1 cellular context compared by ENCODE assay signal in genomic region chr19:41263042-41263849, GRCh38.
TF ChIP-seq lines count a peak whose summit lies in the region.

No MANE protein-coding gene starts in this region.

TF ChIP-seq in HEK293, 187 proteins besides CTCF, POLR2A, EP300 and RAD21 (continued from another document and continues in another):
- TF ChIP-seq ZNF518A (tag by site-specific recombination; conservative IDR thresholded peaks at IDR 0.05; ENCODE audit: low read depth), result no peak; the same call in 1 of the 2 replicates
- TF ChIP-seq MEIS1 (CRISPR knock-in tag; IDR thresholded peaks at IDR 0.05; ENCODE audit: borderline replicate concordance), result no peak
- no peak for TF ChIP-seq ZNF571 (tag by site-specific recombination; IDR thresholded peaks at IDR 0.05)
- no peak for TF ChIP-seq ZNF514 (tag by site-specific recombination; IDR thresholded peaks at IDR 0.05)
- TF ChIP-seq ZNF354C (tag by site-specific recombination; IDR thresholded peaks at IDR 0.05; ENCODE audit: borderline replicate concordance, low read depth), result no peak
- no peak for TF ChIP-seq BCL6B (tag by site-specific recombination; IDR thresholded peaks at IDR 0.05)
- TF ChIP-seq ZNF394 (tag by site-specific recombination; IDR thresholded peaks at IDR 0.05; ENCODE audit: borderline replicate concordance), result 0 out of 2 replicates have a peak, but pooled peaks have one; percentile 21
- no peak for TF ChIP-seq ZNF791 (tag by site-specific recombination; IDR thresholded peaks at IDR 0.05)
- no peak for TF ChIP-seq ZNF10 (tag by site-specific recombination; IDR thresholded peaks at IDR 0.05)
- no peak for TF ChIP-seq ZNF221 (tag by site-specific recombination; IDR thresholded peaks at IDR 0.05; ENCODE audit: borderline replicate concordance)
- TF ChIP-seq ZBTB7A (tag by site-specific recombination; IDR thresholded peaks at IDR 0.05; ENCODE audit: low read depth), result 0 out of 2 replicates have a peak, but pooled peaks have one; percentile 8
- no peak for TF ChIP-seq ZNF157 (tag by site-specific recombination; IDR thresholded peaks at IDR 0.05)
- peak; percentile 58; the same call in 1 of the 2 replicates for TF ChIP-seq ZBTB10 (tag by site-specific recombination; IDR thresholded peaks at IDR 0.05)
- TF ChIP-seq ELK4 (IDR thresholded peaks at IDR 0.05; ENCODE audit: borderline replicate concordance, low read depth, low read length), result no peak
- TF ChIP-seq ZFP37 (tag by site-specific recombination; IDR thresholded peaks at IDR 0.05), result 0 out of 2 replicates have a peak, but pooled peaks have one; percentile 57
- no peak for TF ChIP-seq SP3 (tag by site-specific recombination; IDR thresholded peaks at IDR 0.05)
- TF ChIP-seq ZNF843 (tag by site-specific recombination; IDR thresholded peaks at IDR 0.05), result 0 out of 2 replicates have a peak, but pooled peaks have one; percentile 10
- no peak for TF ChIP-seq ZNF155 (tag by site-specific recombination; IDR thresholded peaks at IDR 0.05)
- no peak for TF ChIP-seq ZNF114 (tag by site-specific recombination; IDR thresholded peaks at IDR 0.05)
- TF ChIP-seq KLF8 (tag by site-specific recombination; IDR thresholded peaks at IDR 0.05), result no peak
- TF ChIP-seq ZBTB1 (tag by site-specific recombination; IDR thresholded peaks at IDR 0.05), result no peak
- TF ChIP-seq GFI1B (tag by site-specific recombination; IDR thresholded peaks at IDR 0.05), result no peak
- TF ChIP-seq ZNF391 (tag by site-specific recombination; IDR thresholded peaks at IDR 0.05; ENCODE audit: borderline replicate concordance, low read depth), result peak; percentile 68; the same call in 1 of the 2 replicates
- peak; percentile 37; the same call in 1 of the 2 replicates for TF ChIP-seq ZNF660 (tag by site-specific recombination; IDR thresholded peaks at IDR 0.05)
- no peak for TF ChIP-seq ZNF596 (tag by site-specific recombination; IDR thresholded peaks at IDR 0.05)
- TF ChIP-seq ZNF513 (tag by site-specific recombination; IDR thresholded peaks at IDR 0.05), result no peak
- TF ChIP-seq ZNF302 (tag by site-specific recombination; IDR thresholded peaks at IDR 0.05; ENCODE audit: low read depth), result 0 out of 2 replicates have a peak, but pooled peaks have one; percentile 51
- no peak for TF ChIP-seq ZNF629 (tag by site-specific recombination; IDR thresholded peaks at IDR 0.05)
- TF ChIP-seq ZNF530 (tag by site-specific recombination; IDR thresholded peaks at IDR 0.05; ENCODE audit: low read depth), result no peak
- no peak for TF ChIP-seq ZNF211 (tag by site-specific recombination; IDR thresholded peaks at IDR 0.05; ENCODE audit: low read depth)
- no peak for TF ChIP-seq ZNF239 (tag by site-specific recombination; IDR thresholded peaks at IDR 0.05)
- no peak for TF ChIP-seq ZNF830 (tag by site-specific recombination; IDR thresholded peaks at IDR 0.05; ENCODE audit: low read depth)
- TF ChIP-seq HOXA7 (CRISPR knock-in tag; IDR thresholded peaks at IDR 0.05; ENCODE audit: borderline replicate concordance), result no peak
- no peak for TF ChIP-seq ZNF48 (tag by site-specific recombination; IDR thresholded peaks at IDR 0.05)
- no peak for TF ChIP-seq ATF2 (tag by site-specific recombination; IDR thresholded peaks at IDR 0.05; ENCODE audit: low read depth)
- no peak for TF ChIP-seq ZNF133 (tag by site-specific recombination; IDR thresholded peaks at IDR 0.05)
- no peak for TF ChIP-seq ZNF677 (tag by site-specific recombination; IDR thresholded peaks at IDR 0.05)
- no peak for TF ChIP-seq TRIM28 (IDR thresholded peaks at IDR 0.05; ENCODE audit: borderline replicate concordance, low read length)
- TF ChIP-seq ZNF555 (tag by site-specific recombination; conservative IDR thresholded peaks at IDR 0.05), result no peak
- TF ChIP-seq PRDM1 (tag by site-specific recombination; IDR thresholded peaks at IDR 0.05), result peak; percentile 32
- TF ChIP-seq ZFP69B (tag by site-specific recombination; IDR thresholded peaks at IDR 0.05), result no peak
- no peak for TF ChIP-seq ZFHX2 (tag by site-specific recombination; conservative IDR thresholded peaks at IDR 0.05)
- TF ChIP-seq GLIS1 (tag by site-specific recombination; IDR thresholded peaks at IDR 0.05), result no peak
- no peak for TF ChIP-seq OVOL3 (tag by site-specific recombination; IDR thresholded peaks at IDR 0.05)
- no peak for TF ChIP-seq ZNF248 (tag by site-specific recombination; IDR thresholded peaks at IDR 0.05)
- TF ChIP-seq KLF16 (tag by site-specific recombination; IDR thresholded peaks at IDR 0.05), result peak; percentile 62; the same call in 1 of the 2 replicates
- no peak for TF ChIP-seq ZNF121 (tag by site-specific recombination; IDR thresholded peaks at IDR 0.05)
- no peak for TF ChIP-seq ZNF747 (tag by site-specific recombination; IDR thresholded peaks at IDR 0.05)
- no peak for TF ChIP-seq ZNF132 (tag by site-specific recombination; IDR thresholded peaks at IDR 0.05; ENCODE audit: borderline replicate concordance)
- TF ChIP-seq ZSCAN30 (tag by site-specific recombination; IDR thresholded peaks at IDR 0.05), result peak; percentile 17; the same call in 1 of the 2 replicates
- TF ChIP-seq ZNF837 (tag by site-specific recombination; IDR thresholded peaks at IDR 0.05), result no peak
- no peak for TF ChIP-seq ZSCAN5A (tag by site-specific recombination; IDR thresholded peaks at IDR 0.05)
- TF ChIP-seq ZFP3 (tag by site-specific recombination; IDR thresholded peaks at IDR 0.05; ENCODE audit: low read depth), result peak; percentile 40
- peak; percentile 68 for TF ChIP-seq IKZF3 (tag by site-specific recombination; IDR thresholded peaks at IDR 0.05)
- peak; percentile 97 for TF ChIP-seq ZBTB17 (tag by site-specific recombination; IDR thresholded peaks at IDR 0.05)
- peak; percentile 88 for TF ChIP-seq ZNF341 (tag by site-specific recombination; IDR thresholded peaks at IDR 0.05; ENCODE audit: low read depth)
- TF ChIP-seq ZNF626 (tag by site-specific recombination; IDR thresholded peaks at IDR 0.05), result no peak
- no peak for TF ChIP-seq OSR2 (tag by site-specific recombination; IDR thresholded peaks at IDR 0.05)
- TF ChIP-seq ZNF274 (IDR thresholded peaks at IDR 0.05; ENCODE audit: low read length), result no peak
- no peak for TF ChIP-seq ZNF274 (tag by site-specific recombination; IDR thresholded peaks at IDR 0.05; ENCODE audit: borderline replicate concordance)
- no peak for TF ChIP-seq KLF1 (tag by site-specific recombination; IDR thresholded peaks at IDR 0.05)
- no peak for TF ChIP-seq ZNF529 (tag by site-specific recombination; IDR thresholded peaks at IDR 0.05; ENCODE audit: insufficient replicate concordance)
- TF ChIP-seq ZNF423 (tag by site-specific recombination; IDR thresholded peaks at IDR 0.05), result no peak
